ENCODE assay signal across 17 cellular contexts in genomic region chr3:182911782-182912111, GRCh38.
A peak's percentile ranks its signal among the peaks of the same experiment; 100 is the strongest.
DNase-seq lines count a peak whose midpoint lies in the region; ATAC-seq, FAIRE-seq and TF ChIP-seq lines count a peak whose summit lies in the region.
"Had no signal": no experiment of that assay in that cellular context is flagged by ENCODE, and none has a peak within 500 bp of the region (broad histone marks: within the 10 kb centered on the region; RNA-seq: fewer than 3 reads in every experiment).

No MANE protein-coding gene starts in this region.

- H3K9me3 ChIP-seq in right cardiac atrium (ENCODE audit: control insufficient read depth, low read length) (no peaks in the 10 kb centered on the region), H1 (ENCODE audit: insufficient read depth in 2 of 2, low read depth in 1 of 2, low read length in 1 of 2) (no peaks in the 10 kb centered on the region), tibial artery (no peaks in the 10 kb centered on the region), smooth muscle cell (replicated peaks; ENCODE audit: low read depth) (no peaks in the 10 kb centered on the region)
- H3K9me3 ChIP-seq: BE2C, heart left ventricle, upper lobe of right lung had no signal

- peak; percentile 29 for ATAC-seq in left ventricle myocardium superior
- ATAC-seq in right cardiac atrium = no peak
- ATAC-seq: HepG2, upper lobe of right lung had no signal

- H3K4me3 Mint-ChIP-seq in activated CD4-positive, alpha-beta memory T cell treated with anti-CD3 and anti-CD28 coated beads for 36 hours = no peak overlapping the region
- H3K4me3 Mint-ChIP-seq: activated B cell treated with CpG ODN at 0.5 μM for 24 hours had no signal

- H3K36me3 Mint-ChIP-seq in activated CD4-positive, alpha-beta memory T cell treated with anti-CD3 and anti-CD28 coated beads for 36 hours = peaks cover 10% of the 10 kb centered on the region

- H3K23me2 ChIP-seq in H1 (ENCODE audit: low read depth, low read length) = no peaks in the 10 kb centered on the region

- H3K14ac ChIP-seq in H1 (ENCODE audit: insufficient read length) = no peak overlapping the region

- H4K8ac ChIP-seq in H1 (ENCODE audit: extremely low read depth, insufficient read depth, low read length) = no peak overlapping the region

- no peak overlapping the region for H2AK5ac ChIP-seq in H1 (ENCODE audit: low read depth, low read length)

- H3K27me3 ChIP-seq in right cardiac atrium (ENCODE audit: control insufficient read depth, insufficient read depth) (no peaks in the 10 kb centered on the region), H1 (replicated peaks in 1 of 4; ENCODE audit: control insufficient read depth in 3 of 4, extremely low read depth in 1 of 4, insufficient read depth in 3 of 4, low read length in 3 of 4) (no peaks in the 10 kb centered on the region), tibial artery (no peaks in the 10 kb centered on the region), smooth muscle cell (ENCODE audit: low read depth) (no peaks in the 10 kb centered on the region)
- H3K27me3 ChIP-seq: BE2C, heart left ventricle, upper lobe of right lung had no signal

- H3K27ac Mint-ChIP-seq in activated CD4-positive, alpha-beta memory T cell treated with anti-CD3 and anti-CD28 coated beads for 36 hours = peak overlapping the region; percentile 55
- H3K27ac Mint-ChIP-seq: activated B cell treated with CpG ODN at 0.5 μM for 24 hours had no signal

- no peak overlapping the region for H2BK12ac ChIP-seq in H1 (ENCODE audit: low read depth, low read length)

- H3K23ac ChIP-seq in H1 (ENCODE audit: insufficient read length) = no peak overlapping the region

- H3K36me3 ChIP-seq in H1 (ENCODE audit: control insufficient read depth in 2 of 4, insufficient read depth in 4 of 4, low read length in 3 of 4) (no peaks in the 10 kb centered on the region; a peak in 1 of 8 replicates), tibial artery (peaks cover under 1 to 32% (median 10%) of the 10 kb centered on the region in 3 donors), smooth muscle cell (ENCODE audit: low read depth) (peaks cover 5% of the 10 kb centered on the region)
- H3K36me3 ChIP-seq: BE2C had no signal

- H3F3A ChIP-seq in smooth muscle cell (ENCODE audit: low read depth) = no peaks in the 10 kb centered on the region

- TF ChIP-seq CTCF in H1 (IDR thresholded peaks at IDR 0.05; ENCODE audit: control extremely low read depth in 1 of 3, insufficient read depth in 1 of 3, low read depth in 1 of 3, low read length in 3 of 3) (no peak), tibial artery (IDR thresholded peaks at IDR 0.05) (no peak), smooth muscle cell (IDR thresholded peaks at IDR 0.05; ENCODE audit: borderline replicate concordance, insufficient read depth, poor library complexity, severe bottlenecking) (no peak)

- H2BK120ac ChIP-seq in H1 (replicated peaks; ENCODE audit: low read depth, low read length) = no peak overlapping the region

- CTCF ChIA-PET in activated CD4-positive, alpha-beta memory T cell treated with anti-CD3 and anti-CD28 coated beads for 36 hours (lab: Charles Lee) = interaction anchor here (0.5 to 2.4 kb wide), 2 partner anchors 24 to 120 kb away, joined by 3 to 5 read pairs; no protein-coding TSS in a partner anchor
- CTCF ChIA-PET in H1 (lab: Charles Lee; ENCODE audit: partially characterized antibody) = interaction anchor here (0.6 to 4.2 kb wide), 6 partner anchors 9 to 174 kb away, joined by 3 to 23 read pairs (median 4); no protein-coding TSS in a partner anchor

- no peak overlapping the region for H3K56ac ChIP-seq in H1 (replicated peaks; ENCODE audit: insufficient read length, low read depth, low read length)

- H2BK20ac ChIP-seq in H1 (ENCODE audit: low read length) = no peak overlapping the region

- H4K5ac ChIP-seq in H1 (ENCODE audit: insufficient read length, low read depth, low read length) = peak overlapping the region; percentile 26

- H3K4me1 Mint-ChIP-seq in activated CD4-positive, alpha-beta memory T cell treated with anti-CD3 and anti-CD28 coated beads for 36 hours (ENCODE audit: low read depth) = peaks cover 48% of the 10 kb centered on the region

- intact Hi-C loops in left ventricle myocardium superior (cut with micrococcal nuclease) = no loop called here
- intact Hi-C loops in right cardiac atrium (cut with DNase I) = no loop called here
- intact Hi-C loops in activated CD4-positive, alpha-beta memory T cell treated with anti-CD3 and anti-CD28 coated beads for 36 hours (cut with micrococcal nuclease) = loop anchor here (2.0 to 10.0 kb wide), 3 partner anchors 56 to 473 kb away; partner anchors contain the start of gene MCCC1
- intact Hi-C loops in tibial artery (cut with DNase I; ENCODE audit: low total_unique reads) = no loop called here

- H2BK15ac ChIP-seq in H1 (ENCODE audit: low read length) = no peak overlapping the region

- no peaks in the 10 kb centered on the region for H3K27me3 Mint-ChIP-seq in activated CD4-positive, alpha-beta memory T cell treated with anti-CD3 and anti-CD28 coated beads for 36 hours
- H3K27me3 Mint-ChIP-seq: activated B cell treated with CpG ODN at 0.5 μM for 24 hours had no signal

- H3K4me3 ChIP-seq in right cardiac atrium (ENCODE audit: low read length) (no peak overlapping the region), H1 (ENCODE audit: extremely low read depth in 1 of 4, insufficient read depth in 2 of 4, low read depth in 3 of 4, low read length in 4 of 4) (no peak overlapping the region), tibial artery (no peak overlapping the region), smooth muscle cell (no peak overlapping the region)
- H3K4me3 ChIP-seq: heart left ventricle, upper lobe of right lung had no signal

- H3K9me3 Mint-ChIP-seq in activated CD4-positive, alpha-beta memory T cell treated with anti-CD3 and anti-CD28 coated beads for 36 hours = no peaks in the 10 kb centered on the region
- H3K9me3 Mint-ChIP-seq: activated B cell treated with CpG ODN at 0.5 μM for 24 hours had no signal

- no peaks in the 10 kb centered on the region for H3K79me1 ChIP-seq in H1 (ENCODE audit: low read depth, low read length)

- FAIRE-seq in H1 (lab: Jason Lieb, UNC) = peak; percentile 28
- FAIRE-seq: HepG2 had no signal

- no peak for TF ChIP-seq RAD21 in H1 (IDR thresholded peaks at IDR 0.05 in 1 of 2, conservative IDR thresholded peaks at IDR 0.05 in 1 of 2; ENCODE audit: low read depth in 2 of 2, low read length in 2 of 2)

- H3K27ac ChIP-seq in right cardiac atrium (ENCODE audit: low read length) (no peak overlapping the region), H1 (ENCODE audit: low read depth, low read length) (no peak overlapping the region), tibial artery (no peak overlapping the region), smooth muscle cell (ENCODE audit: low read depth) (no peak overlapping the region)
- H3K27ac ChIP-seq: epithelial cell of prostate, heart left ventricle, upper lobe of right lung had no signal

- no peak overlapping the region for H3K18ac ChIP-seq in H1 (ENCODE audit: extremely low read depth, low read length)

- H2AFZ ChIP-seq in H1 (ENCODE audit: low read length) = no peak overlapping the region
- no peak overlapping the region for H2AFZ ChIP-seq in smooth muscle cell (ENCODE audit: low read depth)

- H3K4ac ChIP-seq in H1 (replicated peaks; ENCODE audit: insufficient read length, low read depth, low read length) = no peak overlapping the region

- TF ChIP-seq POLR2A in H1 (IDR thresholded peaks at IDR 0.05; ENCODE audit: control extremely low read depth in 1 of 2, low read depth in 2 of 2, low read length in 2 of 2) = no peak

- TF ChIP-seq EP300 in H1 (IDR thresholded peaks at IDR 0.05; ENCODE audit: borderline replicate concordance in 1 of 2, low read depth in 2 of 2, low read length in 2 of 2) = no peak

- no peak overlapping the region for H3K4me2 ChIP-seq in H1 (ENCODE audit: insufficient read depth in 1 of 2, low read depth in 2 of 2, low read length in 2 of 2)
- no peak overlapping the region for H3K4me2 ChIP-seq in smooth muscle cell

- WGBS in right cardiac atrium = 58% methylated on average over 5 of the region's 5 CpGs
- WGBS in H1 (ENCODE audit: extremely low coverage in 1 of 2, insufficient coverage in 1 of 2, insufficient read length in 1 of 2, insufficient replicate concordance in 2 of 2, low coverage in 1 of 2, low lambda C conversion rate in 2 of 2, missing lambda C conversion rate in 1 of 2), 2 experiments = 92% methylated on average over 5 of the region's 5 CpGs; no CpG with 5 or more reads in 1 of the 2 experiments
- 56% methylated on average over 5 of the region's 5 CpGs for WGBS in smooth muscle cell (ENCODE audit: low lambda C conversion rate)

- no peaks in the 10 kb centered on the region for H4K20me1 ChIP-seq in H1 (replicated peaks in 1 of 2; ENCODE audit: control insufficient read depth in 1 of 2, insufficient read depth in 2 of 2, low read length in 2 of 2)
- H4K20me1 ChIP-seq in smooth muscle cell (ENCODE audit: low read depth) = peaks cover 3% of the 10 kb centered on the region

- no peak overlapping the region for H2BK5ac ChIP-seq in H1 (ENCODE audit: low read depth, low read length)

- H4K91ac ChIP-seq in H1 (replicated peaks; ENCODE audit: insufficient read length, low read length) = no peak overlapping the region

- DNase-seq in left ventricle myocardium superior = no peak
- DNase-seq in right cardiac atrium = no peak
- DNase-seq in activated CD4-positive, alpha-beta memory T cell treated with anti-CD3 and anti-CD28 coated beads for 36 hours = no peak
- DNase-seq in H1 (ENCODE audit: low read depth in 1 of 2, low spot score in 2 of 2) = no peak
- no peak for DNase-seq in GOT3 (lab: John Stamatoyannopoulos, UW)
- no peak for DNase-seq in tibial artery
- no peak for DNase-seq in stimulated activated naive CD4-positive, alpha-beta T cell treated with Interleukin-2 at 50 U/mL for 16 hours (lab: John Stamatoyannopoulos, UW)
- DNase-seq in smooth muscle cell (lab: John Stamatoyannopoulos, UW; ENCODE audit: unreplicated experiment) = no peak
- DNase-seq: activated B cell treated with CpG ODN at 0.5 μM for 24 hours; activated T-cell treated with anti-CD3 and anti-CD28 coated beads, Interleukin-2, amount 50 U/mL, for 1 hour; BE2C; heart left ventricle; left cardiac atrium; NCI-H226; upper lobe of right lung had no signal

- no peak overlapping the region for H3K9ac ChIP-seq in H1 (replicated peaks in 1 of 4; ENCODE audit: extremely low read depth in 1 of 4, low read depth in 3 of 4, low read length in 3 of 4)
- H3K9ac ChIP-seq in smooth muscle cell (ENCODE audit: low read depth) = no peak overlapping the region

- H3K79me2 ChIP-seq in H1 (ENCODE audit: control insufficient read depth in 1 of 2, insufficient read depth in 2 of 2, low read length in 2 of 2) = no peaks in the 10 kb centered on the region
- no peaks in the 10 kb centered on the region for H3K79me2 ChIP-seq in smooth muscle cell (ENCODE audit: low read depth)

- H3K4me1 ChIP-seq in right cardiac atrium (ENCODE audit: control insufficient read depth, insufficient read depth, low read length) (peaks cover 6% of the 10 kb centered on the region), H1 (replicated peaks in 1 of 4; ENCODE audit: control insufficient read depth in 3 of 4, insufficient read depth in 4 of 4, low read length in 3 of 4) (peaks cover 0 to 2% (median 1%) of the 10 kb centered on the region in 4 experiments; a peak in 2 of 7 replicates), tibial artery (no peaks in the 10 kb centered on the region), smooth muscle cell (ENCODE audit: low read depth) (no peaks in the 10 kb centered on the region)
- H3K4me1 ChIP-seq: BE2C, upper lobe of right lung had no signal

- POLR2A ChIA-PET in activated CD4-positive, alpha-beta memory T cell treated with anti-CD3 and anti-CD28 coated beads for 36 hours (lab: Charles Lee) = no interaction called here
- POLR2A ChIA-PET in H1 (lab: Charles Lee; ENCODE audit: partially characterized antibody) = no interaction called here
